ENCODE assay signal across 8 cellular contexts in genomic region chr2:239267411-239267941, GRCh38.
DNase-seq lines count a peak whose midpoint lies in the region; ATAC-seq and TF ChIP-seq lines count a peak whose summit lies in the region.

No MANE protein-coding gene starts in this region.

- intact Hi-C loops in body of pancreas (cut with DNase I) = no loop called here

- ATAC-seq in GM19467 (IDR thresholded peaks at IDR 0.05; ENCODE audit: unreplicated experiment) (peak; percentile 95), HG03571 (IDR thresholded peaks at IDR 0.05; ENCODE audit: unreplicated experiment) (peak; percentile 87), body of pancreas (peak; percentile 13)

- no peaks in the 10 kb centered on the region for H3K36me3 ChIP-seq in body of pancreas (replicated peaks in 1 of 2; ENCODE audit: insufficient read depth in 1 of 2, low read depth in 2 of 2)
- H3K36me3 ChIP-seq in liver (ENCODE audit: control insufficient read depth in 4 of 4, insufficient read depth in 3 of 4, low read depth in 1 of 4, low read length in 3 of 4) = no peaks in the 10 kb centered on the region

- 37 to 39% methylated on average over 3 to 16 of the region's 16 CpGs for WGBS in body of pancreas, 2 donors
- WGBS in liver = 64% methylated on average over 16 of the region's 16 CpGs

- peak in 1 of 3 donors; percentile 45 for TF ChIP-seq POLR2A in body of pancreas (IDR thresholded peaks at IDR 0.05)

- H3K4me1 ChIP-seq in body of pancreas = peaks cover 44% of the 10 kb centered on the region
- peaks cover 16 to 32% (median 26%) of the 10 kb centered on the region in 4 donors for H3K4me1 ChIP-seq in liver (ENCODE audit: control insufficient read depth in 4 of 4, insufficient read depth in 4 of 4, low read length in 3 of 4)

- H3K27me3 ChIP-seq in body of pancreas = no peaks in the 10 kb centered on the region
- H3K27me3 ChIP-seq in liver (ENCODE audit: control insufficient read depth in 4 of 4, insufficient read depth in 4 of 4, low read length in 3 of 4) = no peaks in the 10 kb centered on the region

- no peak overlapping the region for H3K9ac ChIP-seq in liver (ENCODE audit: low read depth in 1 of 2, low read length in 2 of 2)

- peak; percentile 37 to 52 for TF ChIP-seq RAD21 in liver (IDR thresholded peaks at IDR 0.05)

- H3K27ac ChIP-seq in body of pancreas (peak overlapping the region; percentile 5 to 77 (median 39)), liver (ENCODE audit: low read depth in 1 of 2, low read length in 2 of 2) (peak overlapping the region; percentile 23 to 47)

- peak in 1 of 7 experiments; percentile 23 for TF ChIP-seq CTCF in body of pancreas (IDR thresholded peaks at IDR 0.05)
- no peak for TF ChIP-seq CTCF in liver (IDR thresholded peaks at IDR 0.05; ENCODE audit: low read depth, low read length, missing input control)

- H3K4me3 ChIP-seq in body of pancreas (no peak overlapping the region), liver (ENCODE audit: low read depth in 1 of 3, low read length in 3 of 3) (no peak overlapping the region)

- no peaks in the 10 kb centered on the region for H3K9me3 ChIP-seq in body of pancreas
- H3K9me3 ChIP-seq in liver (ENCODE audit: control insufficient read depth in 4 of 4, low read length in 3 of 4) = no peaks in the 10 kb centered on the region

- DNase-seq in AML-193 (lab: John Stamatoyannopoulos, UW) (peak; percentile 91 to 94), UCSD-AML1 (lab: John Stamatoyannopoulos, UW; ENCODE audit: unreplicated experiment) (peak; percentile 84), body of pancreas (peak in 3 of 4 donors; percentile 53 to 83 (median 58)), cerebellum (ENCODE audit: low spot score) (no peak)
- peak; percentile 83 for DNase-seq in stimulated activated CD8-positive, alpha-beta memory T cell treated with anti-CD3 and anti-CD28 coated beads, Interleukin-12 subunit alpha, Interleukin-12 subunit beta, amount 100 ng/mL, for 4 hours (ENCODE audit: low read depth)

TF ChIP-seq in liver, 16 proteins besides CTCF, POLR2A, EP300 and RAD21:
- no peak for TF ChIP-seq HNF4G (IDR thresholded peaks at IDR 0.05)
- no peak for TF ChIP-seq SP1 (IDR thresholded peaks at IDR 0.05)
- TF ChIP-seq REST (IDR thresholded peaks at IDR 0.05) = no peak
- no peak for TF ChIP-seq FOXA1 (IDR thresholded peaks at IDR 0.05)
- no peak for TF ChIP-seq TAF1 (conservative IDR thresholded peaks at IDR 0.05)
- TF ChIP-seq ATF3 (IDR thresholded peaks at IDR 0.05) = no peak
- no peak for TF ChIP-seq MAX (IDR thresholded peaks at IDR 0.05)
- no peak for TF ChIP-seq HNF4A (conservative IDR thresholded peaks at IDR 0.05)
- no peak for TF ChIP-seq JUND (IDR thresholded peaks at IDR 0.05)
- TF ChIP-seq NR2F2 (IDR thresholded peaks at IDR 0.05) = no peak

Comparison
In these comparisons a context has a peak if more than half of its experiments do, and no peak if none do; other contexts are left out.
1. ATAC-seq: peak in every context shown above with its lines; median percentile 95 in GM19467; 87 in HG03571; 13 in body of pancreas.